Comparison of ENCODE assay signal across 13 cellular contexts in the genomic region with DNA sequence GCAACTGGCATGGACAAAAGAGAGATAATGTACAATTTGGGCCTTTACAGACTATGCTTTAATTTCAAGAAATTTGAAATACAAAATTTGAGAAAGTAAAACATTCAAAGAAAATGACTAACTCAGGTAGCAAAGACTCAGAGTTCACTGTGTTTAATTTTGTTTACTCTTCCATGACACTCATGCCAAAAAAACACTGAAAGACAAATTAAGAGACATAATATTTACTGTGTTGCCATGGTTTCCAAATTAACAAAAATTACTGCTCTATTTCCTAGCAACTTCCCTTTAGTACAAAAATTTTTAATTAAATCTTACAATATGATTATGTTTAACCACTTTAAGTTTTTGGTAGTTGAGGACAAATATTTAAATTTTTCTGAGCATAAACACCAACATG. TPM values are rescaled to one million over a fixed set of nuclear protein-coding genes. Genes with fewer than 3 reads are reported as not detected.
DNase-seq lines count a peak whose midpoint lies in the region; ATAC-seq and TF ChIP-seq lines count a peak whose summit lies in the region.
"Had no signal": no experiment of that assay in that cellular context is flagged by ENCODE, and none has a peak within 500 bp of the region (broad histone marks: within the 10 kb centered on the region; RNA-seq: fewer than 3 reads in every experiment).

No MANE protein-coding gene starts in this region.

- H3K4me1 Mint-ChIP-seq in CD14-positive monocyte = peaks cover 51% of the 10 kb centered on the region
- peaks cover 10 to 28% (median 15%) of the 10 kb centered on the region in 3 donors for H3K4me1 Mint-ChIP-seq in naive B cell
- peaks cover 14% of the 10 kb centered on the region for H3K4me1 Mint-ChIP-seq in CD8-positive, alpha-beta T cell (ENCODE audit: low read depth)

- H3K4me1 ChIP-seq in CD8-positive, alpha-beta T cell (ENCODE audit: insufficient read depth, low read length) = no peaks in the 10 kb centered on the region

- no peak overlapping the region for H3K4me3 ChIP-seq in CD8-positive, alpha-beta T cell (ENCODE audit: low read depth, low read length)

- POLR2A ChIA-PET in CD8-positive, alpha-beta T cell (lab: Charles Lee) = no interaction called here
- POLR2A ChIA-PET in RWPE1 (lab: Yijun Ruan, JAX; ENCODE audit: low non-redundant PET) = no interaction called here

- peaks cover 8 to 10% of the 10 kb centered on the region in 2 donors for H3K36me3 Mint-ChIP-seq in CD14-positive monocyte
- peaks cover 17% of the 10 kb centered on the region in 2 donors for H3K36me3 Mint-ChIP-seq in naive B cell
- peaks cover 60% of the 10 kb centered on the region for H3K36me3 Mint-ChIP-seq in CD8-positive, alpha-beta T cell

- CTCF ChIA-PET in CD8-positive, alpha-beta T cell (lab: Charles Lee) = no interaction called here
- CTCF ChIA-PET in RWPE1 (lab: Yijun Ruan, JAX) = no interaction called here

- H3K27ac ChIP-seq in CD8-positive, alpha-beta T cell (ENCODE audit: low read depth, low read length) = no peak overlapping the region
- no peak overlapping the region for H3K27ac ChIP-seq in RWPE1

- H3K27me3 Mint-ChIP-seq in CD14-positive monocyte (ENCODE audit: low read depth in 3 of 3) (no peaks in the 10 kb centered on the region), naive B cell (no peaks in the 10 kb centered on the region)
- no peaks in the 10 kb centered on the region for H3K27me3 Mint-ChIP-seq in CD8-positive, alpha-beta T cell (ENCODE audit: low read depth)
- H3K27me3 Mint-ChIP-seq: activated T-helper 17 cell treated with anti-CD3 and anti-CD28 coated beads, Interleukin-2, amount 50 U/mL, for 72 hours had no signal

- TF ChIP-seq CTCF in CD14-positive monocyte (IDR thresholded peaks at IDR 0.05) (no peak), RWPE1 (conservative IDR thresholded peaks at IDR 0.05; ENCODE audit: low read depth) (no peak)
- TF ChIP-seq CTCF in CD8-positive, alpha-beta T cell (IDR thresholded peaks at IDR 0.05) = no peak

- no peaks in the 10 kb centered on the region for H3K9me3 ChIP-seq in CD8-positive, alpha-beta T cell (ENCODE audit: low read length)

- H3K9me3 Mint-ChIP-seq in CD14-positive monocyte (peaks cover 0 to 3% (median 0%) of the 10 kb centered on the region in 7 donors), naive B cell (no peaks in the 10 kb centered on the region)
- H3K9me3 Mint-ChIP-seq in CD8-positive, alpha-beta T cell = no peaks in the 10 kb centered on the region
- H3K9me3 Mint-ChIP-seq: activated T-helper 17 cell treated with anti-CD3 and anti-CD28 coated beads, Interleukin-2, amount 50 U/mL, for 72 hours had no signal

- peak; percentile 32 to 47 for ATAC-seq in naive B cell (ENCODE audit: low read depth in 2 of 2)
- ATAC-seq in GM19397 (IDR thresholded peaks at IDR 0.05; ENCODE audit: unreplicated experiment) = no peak
- ATAC-seq in CD8-positive, alpha-beta T cell = no peak
- ATAC-seq: activated T-helper 17 cell treated with anti-CD3 and anti-CD28 coated beads, Interleukin-2, amount 50 U/mL, for 72 hours; left colon had no signal

- peak overlapping the region in 1 of 2 donors; percentile 15 for H3K4me3 Mint-ChIP-seq in CD14-positive monocyte
- H3K4me3 Mint-ChIP-seq in naive B cell = no peak overlapping the region
- H3K4me3 Mint-ChIP-seq in CD8-positive, alpha-beta T cell = no peak overlapping the region
- H3K4me3 Mint-ChIP-seq: activated T-helper 17 cell treated with anti-CD3 and anti-CD28 coated beads, Interleukin-2, amount 50 U/mL, for 72 hours had no signal

- H3K27ac Mint-ChIP-seq in CD14-positive monocyte = peak overlapping the region; percentile 90 to 99 (median 97)
- peak overlapping the region in 4 of 6 donors; percentile 52 to 82 (median 68) for H3K27ac Mint-ChIP-seq in naive B cell
- H3K27ac Mint-ChIP-seq in CD8-positive, alpha-beta T cell = no peak overlapping the region
- H3K27ac Mint-ChIP-seq: activated T-helper 17 cell treated with anti-CD3 and anti-CD28 coated beads, Interleukin-2, amount 50 U/mL, for 72 hours had no signal

- H3K27me3 ChIP-seq in CD8-positive, alpha-beta T cell (ENCODE audit: insufficient read depth, low read length) = no peaks in the 10 kb centered on the region

- peaks cover 7% of the 10 kb centered on the region for H3K36me3 ChIP-seq in CD8-positive, alpha-beta T cell (ENCODE audit: insufficient read depth, low read length)

- intact Hi-C loops in CD14-positive monocyte (cut with micrococcal nuclease) = no loop called here
- intact Hi-C loops in CD8-positive, alpha-beta T cell (cut with DNase I, micrococcal nuclease) = no loop called here

- DNase-seq in CD14-positive monocyte (ENCODE audit: low spot score) = no peak
- peak; percentile 15 for DNase-seq in NCI-H2029 treated with DMSO at 0.1 percent for 48 hours (lab: John Stamatoyannopoulos, UW)
- peak; percentile 26 for DNase-seq in dermis blood vessel endothelial cell
- no peak for DNase-seq in naive B cell
- DNase-seq in C1 segment of cervical spinal cord (lab: John Stamatoyannopoulos, UW) = no peak
- no peak for DNase-seq in CD8-positive, alpha-beta T cell
- DNase-seq in RWPE1 (ENCODE audit: low spot score) = no peak
- DNase-seq: activated CD4-positive, alpha-beta T cell treated with anti-CD3 and anti-CD28 coated beads, Interleukin-2, amount 50 U/mL, for 48 hours; left colon; MM.1S; NCI-H345 had no signal

RNA-seq across cellular contexts. Expression of gene LRRFIP2, which starts 29.6 kb away (rescaled TPM):
- polyA plus RNA-seq in CD14-positive monocyte (10 to 100 TPM; 30.9 to 31.7 TPM), naive B cell (ENCODE audit: low read depth in 6 of 6) (10 to 100 TPM in 5 of 6 donors, 1 to 10 TPM in 1; 7.6 to 20.6 (median 15.5) TPM)
- 40.2 and 54.5 TPM in 2 replicates for total RNA-seq in dermis blood vessel endothelial cell
- 10 to 100 TPM; 31.7 to 36.2 TPM for total RNA-seq in CD8-positive, alpha-beta T cell

Comparison
In these comparisons a context has a peak if more than half of its experiments do, and no peak if none do; other contexts are left out.
1. DNase-seq: peak in NCI-H2029 treated with DMSO at 0.1 percent for 48 hours (single experiment) and dermis blood vessel endothelial cell (single experiment); none in CD14-positive monocyte (single experiment), naive B cell (single experiment), C1 segment of cervical spinal cord (0 of 14), CD8-positive, alpha-beta T cell (0 of 7) and RWPE1 (single experiment).
2. ATAC-seq: peak in naive B cell (2 of 2); none in GM19397 (single experiment) and CD8-positive, alpha-beta T cell (single experiment).